ENCODE assay signal across 24 cellular contexts in the genomic region with DNA sequence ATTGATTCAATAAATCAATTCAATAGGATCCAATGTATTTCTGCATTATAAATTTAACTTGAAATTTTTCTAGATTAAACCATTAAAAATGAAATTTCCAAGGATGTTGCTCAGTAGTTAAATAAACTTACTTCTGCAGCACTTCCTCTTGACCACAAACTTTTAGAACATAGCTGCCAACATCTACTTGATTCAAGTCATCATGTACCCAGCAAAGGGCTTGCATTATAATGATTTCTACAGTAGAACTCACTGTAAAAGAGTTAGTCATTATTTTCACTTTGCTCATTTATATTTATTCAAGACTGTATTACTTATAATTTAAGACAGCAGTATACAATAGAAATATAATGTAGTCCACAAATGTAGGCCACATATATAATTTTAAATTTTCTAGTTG.
"Had no signal": no experiment of that assay in that cellular context is flagged by ENCODE, and none has a peak within 500 bp of the region (broad histone marks: within the 10 kb centered on the region; RNA-seq: fewer than 3 reads in every experiment).

No MANE protein-coding gene starts in this region.

- H3K36me3 ChIP-seq: colonic mucosa, uterus had no signal

- H3K27me3 ChIP-seq: colonic mucosa, esophagus squamous epithelium, neural progenitor cell, stomach, uterus had no signal

- ATAC-seq: activated CD8-positive, alpha-beta T cell treated with anti-CD3 and anti-CD28 coated beads, Interleukin-2, amount 10 ng/mL, durations not matched to agents 7 days and 5 days; activated naive CD8-positive, alpha-beta T cell treated with anti-CD3 and anti-CD28 coated beads, Interleukin-2, amount 50 U/mL, for 24 hours; left ventricle myocardium superior; naive thymus-derived CD8-positive, alpha-beta T cell; sciatic nerve; stimulated activated memory B cell treated with anti-CD40 and anti-IgM and Interleukin-4, amounts not matched to agents 10 μg/mL and 1 μg/mL and 100 μg/mL, for 72 hours had no signal

- H3K4me3 ChIP-seq: colonic mucosa, esophagus squamous epithelium, neural progenitor cell, smooth muscle cell, stomach, uterus had no signal

- H3K4me2 ChIP-seq: neural progenitor cell, smooth muscle cell had no signal

- H3K9ac ChIP-seq: neural progenitor cell had no signal

- H3K4me1 ChIP-seq: colonic mucosa had no signal

- H3K27ac ChIP-seq: colonic mucosa, esophagus squamous epithelium, neural progenitor cell, stomach, uterus, WERI-Rb-1 had no signal

- H2AFZ ChIP-seq: neural progenitor cell had no signal

- DNase-seq: activated CD4-positive, alpha-beta T cell treated with anti-CD3 and anti-CD28 coated beads, Interleukin-2, amount 10 ng/mL, durations not matched to agents 7 days and 5 days; activated CD4-positive, CD25-positive, alpha-beta regulatory T cell treated with anti-CD3 and anti-CD28 coated beads, Interleukin-2, amount 50 U/mL, for 72 hours; activated CD8-positive, alpha-beta T cell treated with anti-CD3 and anti-CD28 coated beads, Interleukin-2, amount 10 ng/mL, durations not matched to agents 7 days and 5 days; activated gamma-delta T cell; activated naive CD4-positive, alpha-beta T cell treated with anti-CD3 and anti-CD28 coated beads, Interleukin-2, amount 50 U/mL, for 16 hours; activated naive CD8-positive, alpha-beta T cell treated with anti-CD3 and anti-CD28 coated beads, Interleukin-2, amount 50 U/mL, for 24 hours; anterior cingulate cortex; colonic mucosa; endodermal cell; esophagus squamous epithelium; hippocampal formation; left ventricle myocardium superior; mammary epithelial cell; naive thymus-derived CD8-positive, alpha-beta T cell; posterior cingulate gyrus; stimulated activated CD4-positive, alpha-beta T cell treated with anti-CD3 and anti-CD28 coated beads, Interleukin-15, amount 100 ng/mL, for 24 hours; stomach; trophoblast cell; uterus; WERI-Rb-1 had no signal
